ENCODE assay signal across 8 cellular contexts in the genomic region with DNA sequence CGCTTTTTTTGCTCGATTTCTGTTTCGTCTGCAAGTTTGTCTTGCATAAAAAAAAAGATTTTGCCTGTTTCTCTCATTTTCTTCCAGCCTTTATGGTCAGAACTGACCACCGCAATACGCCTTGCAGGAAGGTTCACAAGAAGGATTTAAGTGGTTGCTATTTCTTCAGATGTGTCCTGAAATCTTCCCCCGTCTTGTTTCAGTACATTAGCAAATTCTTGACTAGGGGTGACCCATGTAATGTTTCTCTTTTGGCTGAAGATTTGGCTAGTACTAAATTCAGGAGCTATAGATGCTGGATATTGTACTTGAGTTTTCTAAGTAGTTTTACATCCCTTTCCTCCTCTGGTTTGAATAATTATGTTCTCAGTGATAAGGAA. TPM values are rescaled to one million over a fixed set of nuclear protein-coding genes. Genes with fewer than 3 reads are reported as not detected.
DNase-seq lines count a peak whose midpoint lies in the region; ATAC-seq and TF ChIP-seq lines count a peak whose summit lies in the region.

No MANE protein-coding gene starts in this region.

- H3K27me3 Mint-ChIP-seq in brain = peaks cover 6% of the 10 kb centered on the region

- H3K9me3 ChIP-seq in heart left ventricle (no peaks in the 10 kb centered on the region), uterus (no peaks in the 10 kb centered on the region)

- peak overlapping the region; percentile 64 to 88 (median 75) for H3K4me3 ChIP-seq in heart left ventricle
- H3K4me3 ChIP-seq in uterus = peak overlapping the region; percentile 59 to 87

- H3K27me3 ChIP-seq in heart left ventricle (no peaks in the 10 kb centered on the region), uterus (no peaks in the 10 kb centered on the region)

- no peaks in the 10 kb centered on the region for H3K9me3 Mint-ChIP-seq in brain

- no peaks in the 10 kb centered on the region for H3K36me3 Mint-ChIP-seq in brain

- no peak for TF ChIP-seq POLR2A in heart left ventricle (IDR thresholded peaks at IDR 0.05)
- no peak for TF ChIP-seq POLR2A in uterus (IDR thresholded peaks at IDR 0.05)

- peak overlapping the region; percentile 92 to 96 (median 93) for H3K4me3 Mint-ChIP-seq in brain

- DNase-seq in heart left ventricle (no peak), left ventricle myocardium superior (no peak), medulla oblongata (ENCODE audit: extremely low spot score) (peak; percentile 37), uterus (no peak), NCI-H1930 (lab: John Stamatoyannopoulos, UW) (no peak)
- DNase-seq in stimulated activated CD4-positive, alpha-beta T cell treated with anti-CD3 and anti-CD28 coated beads, Interleukin-4, amount 100 ng/mL, for 1 hour = no peak
- no peak for DNase-seq in activated CD4-positive, alpha-beta T cell treated with anti-CD3 and anti-CD28 coated beads for 4 hours

- WGBS in heart left ventricle, 4 donors = 14 to 21% (median 19%) methylated on average over 6 of the region's 6 CpGs

- H3K27ac ChIP-seq in heart left ventricle (peak overlapping the region in 8 of 12 donors; percentile 46 to 98 (median 89)), uterus (peak overlapping the region in 1 of 2 donors; percentile 100)

- peaks cover 61% of the 10 kb centered on the region for H3K4me1 Mint-ChIP-seq in brain

- H3K27ac Mint-ChIP-seq in brain = peak overlapping the region; percentile 88 to 97 (median 92)

- no peak for ATAC-seq in heart left ventricle
- ATAC-seq in left ventricle myocardium superior = no peak

- TF ChIP-seq CTCF in heart left ventricle (IDR thresholded peaks at IDR 0.05) (no peak), brain (conservative IDR thresholded peaks at IDR 0.05) (no peak), uterus (IDR thresholded peaks at IDR 0.05) (no peak)

- H3K36me3 ChIP-seq in heart left ventricle (no peaks in the 10 kb centered on the region), uterus (no peaks in the 10 kb centered on the region)

- H3K4me1 ChIP-seq in heart left ventricle (peaks cover 0 to 61% (median 29%) of the 10 kb centered on the region in 12 donors), uterus (no peaks in the 10 kb centered on the region)

- intact Hi-C loops in heart left ventricle (cut with DNase I) (loop anchor here in 9 of 10 donors (5.0 to 10.0 kb wide), 17 partner anchors 79 to 707 kb away; a partner anchor contains a TSS), left ventricle myocardium superior (cut with micrococcal nuclease) (loop anchor here (5.0 kb wide), 1 partner anchor 264 kb away; no protein-coding TSS in a partner anchor), uterus (cut with DNase I; ENCODE audit: low total_unique reads) (loop anchor here (10.0 kb wide), 1 partner anchor 267 kb away; no protein-coding TSS in a partner anchor)

RNA-seq across cellular contexts. Expression of a gene that starts 2.5 kb away (rescaled TPM):
- 10 to 100 TPM in 1 of 9 donors, 1 to 10 TPM in 8; 4.9 to 11.1 (median 6.3) TPM for total RNA-seq in heart left ventricle
- polyA plus RNA-seq in heart left ventricle = 1 to 10 TPM; 1.7 to 2.6 TPM
- 5.9 TPM for total RNA-seq in left ventricle myocardium superior
- 40.1 TPM for polyA plus RNA-seq in brain (ENCODE audit: insufficient read depth, low read depth, low replicate concordance)
- total RNA-seq in uterus = 10 to 100 TPM; 10.6 to 32.4 (median 14.1) TPM
